ENCODE assay signal across 12 cellular contexts in the genomic region with DNA sequence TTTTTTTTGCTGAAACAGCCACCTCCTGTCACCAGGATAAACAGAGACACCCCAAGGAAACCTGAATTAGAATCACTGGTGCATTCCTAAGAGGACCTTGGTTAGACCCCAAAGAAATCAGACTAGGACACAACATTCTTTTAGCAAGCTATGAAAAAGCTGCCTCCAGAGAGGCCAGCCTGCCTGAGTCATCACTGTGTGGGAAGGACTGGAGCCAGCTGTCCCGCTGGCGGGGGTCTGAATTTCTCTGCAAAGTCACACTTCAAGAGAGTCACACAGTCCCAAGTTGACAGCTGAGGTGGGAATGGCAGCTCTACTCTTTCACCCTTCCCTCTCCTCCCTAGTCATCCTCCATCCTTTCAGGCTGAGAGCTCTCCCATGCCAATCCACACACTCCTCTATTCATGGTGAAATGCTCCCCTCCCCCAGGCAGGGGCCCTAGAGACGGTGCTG.
DNase-seq lines count a peak whose midpoint lies in the region; ATAC-seq, FAIRE-seq and TF ChIP-seq lines count a peak whose summit lies in the region.
"Had no signal": no experiment of that assay in that cellular context is flagged by ENCODE, and none has a peak within 500 bp of the region (broad histone marks: within the 10 kb centered on the region; RNA-seq: fewer than 3 reads in every experiment).

No MANE protein-coding gene starts in this region.

- no peak for ATAC-seq in GM21526 (IDR thresholded peaks at IDR 0.05; ENCODE audit: low FRiP score, unreplicated experiment)
- no peak for ATAC-seq in HG03175 (IDR thresholded peaks at IDR 0.05; ENCODE audit: unreplicated experiment)

- peak; percentile 26 for DNase-seq in AG10803 (ENCODE audit: low read depth)
- DNase-seq in HTR-8/SVneo (ENCODE audit: insufficient read length, low spot score) = peak; percentile 15
- DNase-seq in bronchial epithelial cell (ENCODE audit: low read depth) = no peak
- peak; percentile 36 for DNase-seq in middle frontal gyrus (ENCODE audit: extremely low spot score, low spot score)
- DNase-seq in activated effector memory CD4-positive, alpha-beta T cell treated with Interleukin-2 at 50 U/mL for 16 hours = no peak
- DNase-seq in activated CD4-positive, alpha-beta T cell treated with anti-CD3 and anti-CD28 coated beads, Interleukin-2, amount 50 U/mL, for 4 hours = no peak
- DNase-seq: immature natural killer cell; NCI-H1105 treated with DMSO at 0.1 percent for 48 hours; stimulated activated CD4-positive, alpha-beta T cell treated with anti-CD3 and anti-CD28 coated beads, Interleukin-4, amount 100 ng/mL, for 4 hours; T-helper 2 cell had no signal

- H3K4me3 ChIP-seq in AG10803 (ENCODE audit: low read length) = no peak overlapping the region
- no peak overlapping the region for H3K4me3 ChIP-seq in bronchial epithelial cell (ENCODE audit: low read depth, low read length)

- H3K36me3 ChIP-seq in bronchial epithelial cell (ENCODE audit: control insufficient read depth, insufficient read depth, low read length) = no peaks in the 10 kb centered on the region

- TF ChIP-seq CTCF in AG10803 (conservative IDR thresholded peaks at IDR 0.05; ENCODE audit: low read length) = no peak
- no peak for TF ChIP-seq CTCF in bronchial epithelial cell (IDR thresholded peaks at IDR 0.05; ENCODE audit: insufficient read depth, low read length, severe bottlenecking)

- H3K27me3 ChIP-seq in bronchial epithelial cell (ENCODE audit: control insufficient read depth, insufficient read depth, low read length) = no peaks in the 10 kb centered on the region

- no peak for FAIRE-seq in HTR-8/SVneo (lab: Jason Lieb, UNC)
- peak; percentile 60 for FAIRE-seq in bronchial epithelial cell (lab: Jason Lieb, UNC)

Comparison
In these comparisons a context has a peak if more than half of its experiments do, and no peak if none do; other contexts are left out.
1. DNase-seq: peak in AG10803 (single experiment), HTR-8/SVneo (single experiment) and middle frontal gyrus (single experiment); none in bronchial epithelial cell (single experiment), activated effector memory CD4-positive, alpha-beta T cell treated with Interleukin-2 at 50 U/mL for 16 hours (single experiment) and activated CD4-positive, alpha-beta T cell treated with anti-CD3 and anti-CD28 coated beads, Interleukin-2, amount 50 U/mL, for 4 hours (0 of 2).